ENCODE assay signal across 15 cellular contexts in genomic region chr14:61399365-61399764, GRCh38.
DNase-seq lines count a peak whose midpoint lies in the region; ATAC-seq, FAIRE-seq and TF ChIP-seq lines count a peak whose summit lies in the region.
"Had no signal": no experiment of that assay in that cellular context is flagged by ENCODE, and none has a peak within 500 bp of the region (broad histone marks: within the 10 kb centered on the region; RNA-seq: fewer than 3 reads in every experiment).

No MANE protein-coding gene starts in this region.

- peaks cover 94% of the 10 kb centered on the region for H3K4me1 Mint-ChIP-seq in activated naive CD4-positive, alpha-beta T cell treated with anti-CD3 and anti-CD28 coated beads, Interleukin-2, amount 50 U/mL, for 24 hours
- H3K4me1 Mint-ChIP-seq in activated naive CD4-positive, alpha-beta T cell treated with anti-CD3 and anti-CD28 coated beads, Interleukin-2, amount 10 ng/mL, durations not matched to agents 7 days and 5 days: peaks cover 85% of the 10 kb centered on the region
- peaks cover 37 to 82% (median 48%) of the 10 kb centered on the region in 4 donors for H3K4me1 Mint-ChIP-seq in naive thymus-derived CD8-positive, alpha-beta T cell

- no peaks in the 10 kb centered on the region for H3K9me3 ChIP-seq in upper lobe of right lung
- H3K9me3 ChIP-seq: HAP-1 had no signal

- CTCF ChIA-PET in activated naive CD4-positive, alpha-beta T cell treated with anti-CD3 and anti-CD28 coated beads, Interleukin-2, amount 10 ng/mL, durations not matched to agents 7 days and 5 days (lab: Charles Lee): interaction anchor here (1.0 to 1.7 kb wide), 5 partner anchors 9 to 61 kb away, joined by 3 to 4 read pairs (median 3); no protein-coding TSS in a partner anchor

- DNase-seq in activated naive CD4-positive, alpha-beta T cell treated with anti-CD3 and anti-CD28 coated beads, Interleukin-2, amount 10 ng/mL, durations not matched to agents 7 days and 5 days: no peak
- DNase-seq in HPDE6-E6E7 (ENCODE audit: extremely low spot score): peak; percentile 34
- DNase-seq in bronchial epithelial cell (ENCODE audit: low read depth): peak; percentile 85
- no peak for DNase-seq in naive thymus-derived CD8-positive, alpha-beta T cell
- DNase-seq in NCI-H1694 treated with DMSO at 0.1 percent for 48 hours (lab: John Stamatoyannopoulos, UW): no peak
- DNase-seq in upper lobe of right lung: no peak
- DNase-seq in SHP77 treated with DMSO at 0.1 percent for 48 hours (lab: John Stamatoyannopoulos, UW): no peak
- DNase-seq: DMS79, NCI-H1105 treated with DMSO at 0.1 percent for 48 hours, NCI-H187 treated with DMSO at 0.1 percent for 48 hours, NCI-H526 treated with DMSO at 0.1 percent for 48 hours had no signal

- no peaks in the 10 kb centered on the region for H3K9me3 Mint-ChIP-seq in activated naive CD4-positive, alpha-beta T cell treated with anti-CD3 and anti-CD28 coated beads, Interleukin-2, amount 50 U/mL, for 24 hours
- H3K9me3 Mint-ChIP-seq in activated naive CD4-positive, alpha-beta T cell treated with anti-CD3 and anti-CD28 coated beads, Interleukin-2, amount 10 ng/mL, durations not matched to agents 7 days and 5 days: no peaks in the 10 kb centered on the region
- no peaks in the 10 kb centered on the region for H3K9me3 Mint-ChIP-seq in naive thymus-derived CD8-positive, alpha-beta T cell
- H3K9me3 Mint-ChIP-seq: CD14-positive monocyte had no signal

- H3K4me1 ChIP-seq in upper lobe of right lung: peaks cover 21% of the 10 kb centered on the region
- H3K4me1 ChIP-seq: HAP-1 had no signal

- no peaks in the 10 kb centered on the region for H3K36me3 ChIP-seq in bronchial epithelial cell (ENCODE audit: control insufficient read depth, insufficient read depth, low read length)
- no peaks in the 10 kb centered on the region for H3K36me3 ChIP-seq in upper lobe of right lung
- H3K36me3 ChIP-seq: HAP-1 had no signal

- no peak for TF ChIP-seq CTCF in bronchial epithelial cell (IDR thresholded peaks at IDR 0.05; ENCODE audit: insufficient read depth, low read length, severe bottlenecking)
- TF ChIP-seq CTCF in upper lobe of right lung (IDR thresholded peaks at IDR 0.05): no peak

- H3K4me3 ChIP-seq in bronchial epithelial cell (ENCODE audit: low read depth, low read length) (no peak overlapping the region), upper lobe of right lung (no peak overlapping the region)
- H3K4me3 ChIP-seq: HAP-1 had no signal

- peak overlapping the region; percentile 11 for H3K4me3 Mint-ChIP-seq in activated naive CD4-positive, alpha-beta T cell treated with anti-CD3 and anti-CD28 coated beads, Interleukin-2, amount 50 U/mL, for 24 hours
- no peak overlapping the region for H3K4me3 Mint-ChIP-seq in activated naive CD4-positive, alpha-beta T cell treated with anti-CD3 and anti-CD28 coated beads, Interleukin-2, amount 10 ng/mL, durations not matched to agents 7 days and 5 days
- peak overlapping the region in 4 of 10 donors; percentile 19 to 57 (median 44) for H3K4me3 Mint-ChIP-seq in naive thymus-derived CD8-positive, alpha-beta T cell
- H3K4me3 Mint-ChIP-seq: CD14-positive monocyte, IgD-negative memory B cell had no signal

- H3K27ac Mint-ChIP-seq in activated naive CD4-positive, alpha-beta T cell treated with anti-CD3 and anti-CD28 coated beads, Interleukin-2, amount 50 U/mL, for 24 hours: peak overlapping the region; percentile 87
- no peak overlapping the region for H3K27ac Mint-ChIP-seq in activated naive CD4-positive, alpha-beta T cell treated with anti-CD3 and anti-CD28 coated beads, Interleukin-2, amount 10 ng/mL, durations not matched to agents 7 days and 5 days
- H3K27ac Mint-ChIP-seq in naive thymus-derived CD8-positive, alpha-beta T cell: peak overlapping the region in 6 of 10 donors; percentile 88 to 97 (median 90)
- H3K27ac Mint-ChIP-seq: CD14-positive monocyte, IgD-negative memory B cell had no signal

- POLR2A ChIA-PET in naive thymus-derived CD8-positive, alpha-beta T cell (lab: Charles Lee): interaction anchor here (0.8 to 2.2 kb wide), 8 partner anchors 8 to 269 kb away, joined by 3 to 10 read pairs (median 4); partner anchors contain the start of gene PRKCH

- no peak for ATAC-seq in naive thymus-derived CD8-positive, alpha-beta T cell
- no peak for ATAC-seq in upper lobe of right lung

- intact Hi-C loops in upper lobe of right lung (cut with DNase I): no loop called here

- H3K36me3 Mint-ChIP-seq in activated naive CD4-positive, alpha-beta T cell treated with anti-CD3 and anti-CD28 coated beads, Interleukin-2, amount 50 U/mL, for 24 hours: peaks cover 19% of the 10 kb centered on the region
- H3K36me3 Mint-ChIP-seq in activated naive CD4-positive, alpha-beta T cell treated with anti-CD3 and anti-CD28 coated beads, Interleukin-2, amount 10 ng/mL, durations not matched to agents 7 days and 5 days: peaks cover 66% of the 10 kb centered on the region
- peaks cover 0 to 32% (median 0%) of the 10 kb centered on the region in 3 donors for H3K36me3 Mint-ChIP-seq in naive thymus-derived CD8-positive, alpha-beta T cell
- H3K36me3 Mint-ChIP-seq: IgD-negative memory B cell had no signal

- H3K27me3 ChIP-seq in bronchial epithelial cell (ENCODE audit: control insufficient read depth, insufficient read depth, low read length) (no peaks in the 10 kb centered on the region), upper lobe of right lung (no peaks in the 10 kb centered on the region)

- no peaks in the 10 kb centered on the region for H3K27me3 Mint-ChIP-seq in activated naive CD4-positive, alpha-beta T cell treated with anti-CD3 and anti-CD28 coated beads, Interleukin-2, amount 50 U/mL, for 24 hours
- H3K27me3 Mint-ChIP-seq in activated naive CD4-positive, alpha-beta T cell treated with anti-CD3 and anti-CD28 coated beads, Interleukin-2, amount 10 ng/mL, durations not matched to agents 7 days and 5 days: no peaks in the 10 kb centered on the region
- H3K27me3 Mint-ChIP-seq in naive thymus-derived CD8-positive, alpha-beta T cell: no peaks in the 10 kb centered on the region

- H3K27ac ChIP-seq in upper lobe of right lung: no peak overlapping the region

- FAIRE-seq in bronchial epithelial cell (lab: Jason Lieb, UNC): no peak

Comparison
In these comparisons a context has a peak if more than half of its experiments do, and no peak if none do; other contexts are left out.
1. DNase-seq: peak in HPDE6-E6E7 (single experiment) and bronchial epithelial cell (single experiment); none in activated naive CD4-positive, alpha-beta T cell treated with anti-CD3 and anti-CD28 coated beads, Interleukin-2, amount 10 ng/mL, durations not matched to agents 7 days and 5 days (single experiment), naive thymus-derived CD8-positive, alpha-beta T cell (0 of 10), NCI-H1694 treated with DMSO at 0.1 percent for 48 hours (single experiment), upper lobe of right lung (single experiment) and SHP77 treated with DMSO at 0.1 percent for 48 hours (single experiment).